ENCODE assay signal across 8 cellular contexts in genomic region chr2:132352481-132352993, GRCh38.
DNase-seq lines count a peak whose midpoint lies in the region; TF ChIP-seq lines count a peak whose summit lies in the region.
"Not testable (repeated sequence)": the region's sequence is repeated elsewhere in the genome, so short reads cannot be mapped to it uniquely, and the experiment has no call there.

No MANE protein-coding gene starts in this region.

- TF ChIP-seq POLR2A in adrenal gland (IDR thresholded peaks at IDR 0.05); esophagus squamous epithelium (IDR thresholded peaks at IDR 0.05): not testable (repeated sequence)

- H3K27me3 Mint-ChIP-seq in osteocyte (ENCODE audit: unreplicated experiment), result peaks cover 33% of the 10 kb centered on the region

- not testable (repeated sequence) for H3K27me3 ChIP-seq in adrenal gland, esophagus squamous epithelium, tibial artery

- 0 to 4% (median 4%) methylated on average over 10 to 43 of the region's 43 CpGs; no CpG with 5 or more reads in 1 of the 4 donors for WGBS in adrenal gland, 4 donors
- no CpG with 5 or more reads among the region's 43 CpGs for WGBS in esophagus squamous epithelium, 2 donors

- TF ChIP-seq CTCF in adrenal gland (IDR thresholded peaks at IDR 0.05); osteocyte (IDR thresholded peaks at IDR 0.05); tibial artery (IDR thresholded peaks at IDR 0.05): not testable (repeated sequence)
- peak in 1 of 6 experiments; percentile 9 for TF ChIP-seq CTCF in esophagus squamous epithelium (IDR thresholded peaks at IDR 0.05)

- H3K36me3 Mint-ChIP-seq in osteocyte (ENCODE audit: unreplicated experiment), result not testable (repeated sequence)

- not testable (repeated sequence) for H3K9me3 ChIP-seq in adrenal gland (replicated peaks in 1 of 3); esophagus squamous epithelium; tibial artery

- H3K4me3 Mint-ChIP-seq in osteocyte (ENCODE audit: unreplicated experiment), result peak overlapping the region; percentile 66

- not testable (repeated sequence) for H3K4me1 ChIP-seq in adrenal gland (replicated peaks in 1 of 2)
- H3K4me1 ChIP-seq in esophagus squamous epithelium, result peaks cover 0 to 26% (median 0%) of the 10 kb centered on the region in 3 donors
- peaks cover 0 to 15% (median 7%) of the 10 kb centered on the region in 4 donors for H3K4me1 ChIP-seq in tibial artery

- intact Hi-C loops in adrenal gland (cut with DNase I); esophagus squamous epithelium (cut with DNase I); tibial artery (cut with DNase I; ENCODE audit: low total_unique reads): not testable (repeated sequence)

- H3K9me3 Mint-ChIP-seq in osteocyte (ENCODE audit: unreplicated experiment), result not testable (repeated sequence)

- DNase-seq in D341Med (ENCODE audit: low spot score) (peak; percentile 73), NCI-H1048 (lab: John Stamatoyannopoulos, UW) (peak; percentile 22), NCI-H748 (lab: John Stamatoyannopoulos, UW; ENCODE audit: unreplicated experiment) (peak; percentile 83), adrenal gland (peak; percentile 32 to 82 (median 66)), iris pigment epithelial cell (ENCODE audit: low read depth) (peak; percentile 44), tibial artery (peak in 1 of 2 donors; percentile 73)
- not testable (repeated sequence) for DNase-seq in esophagus squamous epithelium (lab: John Stamatoyannopoulos, UW); osteocyte (ENCODE audit: extremely low spot score, unreplicated experiment)

- not testable (repeated sequence) for H3K4me1 Mint-ChIP-seq in osteocyte (ENCODE audit: unreplicated experiment)

- H3K36me3 ChIP-seq in adrenal gland (replicated peaks in 1 of 2); esophagus squamous epithelium; tibial artery: not testable (repeated sequence)

- H3K4me3 ChIP-seq in adrenal gland (peak overlapping the region in 1 of 4 donors; percentile 64), esophagus squamous epithelium (peak overlapping the region; percentile 35 to 63 (median 50)), tibial artery (peak overlapping the region; percentile 53 to 59)

- not testable (repeated sequence) for H3K27ac Mint-ChIP-seq in osteocyte (ENCODE audit: unreplicated experiment)

- H3K27ac ChIP-seq in adrenal gland (peak overlapping the region in 1 of 5 donors; percentile 56), tibial artery (peak overlapping the region in 1 of 2 donors; percentile 41)
- H3K27ac ChIP-seq in esophagus squamous epithelium, result not testable (repeated sequence)
